ENCODE assay signal across 1 cellular context in genomic region chr10:129462257-129462795, GRCh38.
A peak's percentile ranks its signal among the peaks of the same experiment; 100 is the strongest.
TF ChIP-seq lines count a peak whose summit lies in the region.

No MANE protein-coding gene starts in this region.

TF ChIP-seq in HepG2, 621 proteins besides CTCF, POLR2A, EP300 and RAD21 (continued from another document):
- TF ChIP-seq TEF (CRISPR knock-in tag; IDR thresholded peaks at IDR 0.05) (no peak), JUNB (CRISPR knock-in tag; IDR thresholded peaks at IDR 0.05; ENCODE audit: borderline replicate concordance) (no peak), EZH2 (conservative IDR thresholded peaks at IDR 0.05; ENCODE audit: low read depth, low read length) (no peak), NFYC (CRISPR knock-in tag; IDR thresholded peaks at IDR 0.05) (no peak), KDM6A (CRISPR knock-in tag; IDR thresholded peaks at IDR 0.05; ENCODE audit: low read depth) (peak; percentile 54; the same call in 1 of the 2 replicates), PATZ1 (CRISPR knock-in tag; IDR thresholded peaks at IDR 0.05) (peak; percentile 50; the same call in 1 of the 2 replicates), MTA3 (CRISPR knock-in tag; IDR thresholded peaks at IDR 0.05) (no peak)
